Comparison of ENCODE assay signal across 27 cellular contexts in the genomic region with DNA sequence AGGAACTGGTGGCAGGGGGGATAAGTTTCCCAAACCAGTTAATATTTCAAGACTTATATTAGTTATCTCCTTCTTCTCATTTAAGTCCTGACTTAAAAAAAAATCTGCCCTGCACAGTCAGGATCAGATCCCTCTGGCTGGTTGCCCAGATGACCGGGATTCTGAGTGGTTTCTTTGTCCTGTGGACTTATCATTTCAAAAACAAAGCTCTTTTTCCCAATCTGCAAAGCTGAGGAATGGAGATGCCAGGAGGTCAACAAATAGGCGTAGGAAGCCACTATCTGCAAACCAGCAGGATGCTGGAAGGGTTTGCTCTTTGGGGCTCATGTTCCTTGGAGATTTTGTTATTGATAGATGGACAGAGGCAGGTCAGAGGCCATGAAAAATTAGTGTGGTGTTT. TPM values are rescaled to one million over a fixed set of nuclear protein-coding genes. Genes with fewer than 3 reads are reported as not detected.
DNase-seq lines count a peak whose midpoint lies in the region; ATAC-seq and TF ChIP-seq lines count a peak whose summit lies in the region.
"Had no signal": no experiment of that assay in that cellular context is flagged by ENCODE, and none has a peak within 500 bp of the region (broad histone marks: within the 10 kb centered on the region; RNA-seq: fewer than 3 reads in every experiment).

No MANE protein-coding gene starts in this region.

- ATAC-seq in GM21619 (IDR thresholded peaks at IDR 0.05; ENCODE audit: unreplicated experiment), result no peak
- ATAC-seq: activated CD8-positive, alpha-beta memory T cell treated with anti-CD3 and anti-CD28 coated beads, Interleukin-2, amount 10 ng/mL, durations not matched to agents 7 days and 5 days; body of pancreas; HCT116; left ventricle myocardium superior; Panc1; stimulated activated naive B cell treated with anti-CD40 and anti-IgM and Interleukin-4, amounts not matched to agents 10 μg/mL and 1 μg/mL and 100 μg/mL, for 72 hours had no signal

- H3K4me2 ChIP-seq in fibroblast of lung (ENCODE audit: extremely low read depth, insufficient read depth, low read length) (no peak overlapping the region), MM.1S (ENCODE audit: low read depth, low read length) (no peak overlapping the region)
- H3K4me2 ChIP-seq: SK-N-SH had no signal

- H3F3A ChIP-seq in MM.1S (ENCODE audit: insufficient read depth, low read length), result no peaks in the 10 kb centered on the region

- no peak overlapping the region for H3K9ac ChIP-seq in fibroblast of lung (ENCODE audit: insufficient read depth, low read length)
- no peak overlapping the region for H3K9ac ChIP-seq in MM.1S (ENCODE audit: low read length)
- H3K9ac ChIP-seq: SK-N-SH had no signal

- H3K9me2 ChIP-seq in MM.1S (replicated peaks; ENCODE audit: insufficient read depth, low read length), result no peaks in the 10 kb centered on the region
- H3K9me2 ChIP-seq: SK-N-SH had no signal

- TF ChIP-seq CTCF in fibroblast of lung (conservative IDR thresholded peaks at IDR 0.05 in 1 of 2, IDR thresholded peaks at IDR 0.05 in 1 of 2; ENCODE audit: low read depth in 1 of 2, low read length in 2 of 2) (no peak), MM.1S (IDR thresholded peaks at IDR 0.05; ENCODE audit: low read length) (no peak)

- H3K9me3 ChIP-seq in fibroblast of lung (ENCODE audit: control insufficient read depth, insufficient read depth, low read depth, low read length), result no peaks in the 10 kb centered on the region
- no peaks in the 10 kb centered on the region for H3K9me3 ChIP-seq in MM.1S (replicated peaks; ENCODE audit: insufficient read depth, low read length)
- H3K9me3 ChIP-seq: body of pancreas, colonic mucosa, SK-N-SH, thyroid gland had no signal

- H3K4me1 ChIP-seq in fibroblast of lung (ENCODE audit: control insufficient read depth, extremely low read depth, insufficient read depth, low read length) (no peaks in the 10 kb centered on the region), MM.1S (ENCODE audit: low read length) (no peaks in the 10 kb centered on the region)
- H3K4me1 ChIP-seq: colonic mucosa, thyroid gland had no signal

- H3K36me3 ChIP-seq in fibroblast of lung (ENCODE audit: control insufficient read depth, insufficient read depth, low read length) (no peaks in the 10 kb centered on the region), MM.1S (replicated peaks; ENCODE audit: insufficient read depth, low read length) (no peaks in the 10 kb centered on the region)
- H3K36me3 ChIP-seq: colonic mucosa, thyroid gland had no signal

- H3K27me3 ChIP-seq in fibroblast of lung (ENCODE audit: control insufficient read depth, insufficient read depth, low read length), result no peaks in the 10 kb centered on the region
- H3K27me3 ChIP-seq in MM.1S (replicated peaks; ENCODE audit: insufficient read depth, low read length), result no peaks in the 10 kb centered on the region
- H3K27me3 ChIP-seq: body of pancreas, colonic mucosa, thyroid gland had no signal

- H4K20me1 ChIP-seq in fibroblast of lung (ENCODE audit: control insufficient read depth, extremely low read depth, insufficient read depth, low read length), result no peaks in the 10 kb centered on the region
- H4K20me1 ChIP-seq in MM.1S (ENCODE audit: insufficient read depth, low read length), result no peaks in the 10 kb centered on the region

- H2AFZ ChIP-seq in fibroblast of lung (ENCODE audit: low read length), result no peak overlapping the region
- no peak overlapping the region for H2AFZ ChIP-seq in MM.1S (ENCODE audit: low read length)

- no peak overlapping the region for H3K27ac ChIP-seq in fibroblast of lung (ENCODE audit: insufficient read depth, low read length)
- H3K27ac ChIP-seq in MM.1S (ENCODE audit: low read length), result no peak overlapping the region
- H3K27ac ChIP-seq: body of pancreas, colonic mucosa, thyroid gland had no signal

- DNase-seq in EL (peak; percentile 20), RPMI7951 (ENCODE audit: low read depth) (peak; percentile 56), fibroblast of lung (ENCODE audit: low read depth in 2 of 2) (peak; percentile 8 to 26), lung microvascular endothelial cell (ENCODE audit: low read depth in 2 of 2) (peak; percentile 10 to 25), superior temporal gyrus (ENCODE audit: extremely low spot score) (no peak), NCI-H1092 treated with DMSO at 0.1 percent for 48 hours (lab: John Stamatoyannopoulos, UW) (no peak), MM.1S (no peak)
- DNase-seq: activated CD4-positive, alpha-beta T cell treated with anti-CD3 and anti-CD28 coated beads for 48 hours; activated CD8-positive, alpha-beta memory T cell treated with anti-CD3 and anti-CD28 coated beads, Interleukin-2, amount 10 ng/mL, durations not matched to agents 7 days and 5 days; activated naive CD8-positive, alpha-beta T cell treated with anti-CD3 and anti-CD28 coated beads for 36 hours; body of pancreas; C1 segment of cervical spinal cord; colonic mucosa; GF-D8; KBM-7; left ventricle myocardium superior; NCI-H1694 treated with DMSO at 0.1 percent for 48 hours; NCI-H2227 treated with DMSO at 0.1 percent for 48 hours; NCI-H82; SK-N-SH; stimulated activated CD4-positive, alpha-beta T cell treated with anti-CD3 and anti-CD28 coated beads, Interleukin-2, amount 100 ng/mL, for 48 hours; stimulated activated naive B cell treated with anti-CD40 and anti-IgM and Interleukin-4, amounts not matched to agents 10 μg/mL and 1 μg/mL and 100 μg/mL, for 72 hours had no signal

- H3K4me3 ChIP-seq in fibroblast of lung (replicated peaks in 1 of 4; ENCODE audit: control extremely low read depth in 1 of 4, insufficient read depth in 1 of 4, low read depth in 3 of 4, low read length in 4 of 4) (no peak overlapping the region), MM.1S (ENCODE audit: low read length) (no peak overlapping the region)
- H3K4me3 ChIP-seq: body of pancreas, colonic mucosa, thyroid gland had no signal

- H3K79me2 ChIP-seq in fibroblast of lung (ENCODE audit: control insufficient read depth, insufficient read depth, low read length), result no peaks in the 10 kb centered on the region
- H3K79me2 ChIP-seq in MM.1S (ENCODE audit: low read length), result no peaks in the 10 kb centered on the region

RNA-seq across cellular contexts. Expression of a gene that starts 5.8 kb away (rescaled TPM):
- not detected in 2 replicates for total RNA-seq in RPMI7951 (2014; rRNA removed; shearing (Covaris generic))
- total RNA-seq in fibroblast of lung (not detected in 2 replicates), lung microvascular endothelial cell (under 0.01 TPM in 1 of 2 replicates, not detected in the other)
- polyA plus RNA-seq in fibroblast of lung, result not detected in 2 replicates
- not detected in 2 replicates for polyA plus RNA-seq in fibroblast of lung (2012)
- polyA minus RNA-seq in fibroblast of lung (ENCODE audit: low replicate concordance), result not detected in 2 replicates
- total RNA-seq: body of pancreas, left ventricle myocardium superior had no signal
- polyA plus RNA-seq: AG04450, SK-N-SH had no signal

RNA-seq across cellular contexts. Expression of a gene that starts 29.2 kb away (rescaled TPM):
- 10.8 TPM in 2 replicates for total RNA-seq in RPMI7951 (2014; rRNA removed; shearing (Covaris generic))
- total RNA-seq in fibroblast of lung (12.1 and 12.7 TPM in 2 replicates), lung microvascular endothelial cell (3.7 and 5.4 TPM in 2 replicates)
- 11.4 and 14.4 TPM in 2 replicates for polyA plus RNA-seq in fibroblast of lung
- 7.9 and 10.4 TPM in 2 replicates for polyA plus RNA-seq in fibroblast of lung (2012)
- polyA minus RNA-seq in fibroblast of lung (ENCODE audit: low replicate concordance), result 1.9 and 4.0 TPM in 2 replicates

Comparison
In these comparisons a context has a peak if more than half of its experiments do, and no peak if none do; other contexts are left out.
1. DNase-seq: peak in EL (single experiment), RPMI7951 (single experiment), fibroblast of lung (2 of 2) and lung microvascular endothelial cell (2 of 2); none in superior temporal gyrus (single experiment), NCI-H1092 treated with DMSO at 0.1 percent for 48 hours (single experiment) and MM.1S (single experiment).